Comparison of ENCODE assay signal across 12 cellular contexts in the genomic region with DNA sequence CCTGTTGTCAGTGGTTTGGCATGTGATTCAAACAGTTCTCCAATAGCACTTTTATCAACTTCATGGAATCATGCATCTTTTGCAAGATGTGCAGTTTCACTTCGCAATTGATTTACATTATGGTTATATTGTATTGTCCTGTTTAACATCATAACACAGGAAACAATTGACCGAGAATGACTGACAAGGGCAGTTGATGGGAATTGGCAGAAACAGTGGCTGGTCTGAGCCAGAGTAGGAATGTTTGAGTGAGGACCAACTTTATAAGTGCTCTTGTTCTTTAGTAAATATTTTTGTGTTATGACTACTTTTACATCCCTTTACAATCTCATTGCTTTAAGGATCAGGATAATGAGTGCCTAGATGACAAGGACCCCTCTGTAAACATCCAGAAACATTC. TPM values are rescaled to one million over a fixed set of nuclear protein-coding genes. Genes with fewer than 3 reads are reported as not detected.
DNase-seq lines count a peak whose midpoint lies in the region; ATAC-seq, FAIRE-seq and TF ChIP-seq lines count a peak whose summit lies in the region.
"Had no signal": no experiment of that assay in that cellular context is flagged by ENCODE, and none has a peak within 500 bp of the region (broad histone marks: within the 10 kb centered on the region; RNA-seq: fewer than 3 reads in every experiment).

No MANE protein-coding gene starts in this region.

- no peaks in the 10 kb centered on the region for H3K27me3 Mint-ChIP-seq in Calu3 (ENCODE audit: unreplicated experiment)
- no peaks in the 10 kb centered on the region for H3K27me3 Mint-ChIP-seq in naive thymus-derived CD8-positive, alpha-beta T cell

- no peaks in the 10 kb centered on the region for H3K27me3 ChIP-seq in PC-9 (ENCODE audit: insufficient read depth, low read depth)
- no peaks in the 10 kb centered on the region for H3K27me3 ChIP-seq in endothelial cell of umbilical vein (ENCODE audit: control insufficient read depth in 2 of 2, insufficient read depth in 2 of 2, low read length in 2 of 2)

- POLR2A ChIA-PET in PC-9 (lab: Charles Lee; ENCODE audit: unreplicated experiment), result no interaction called here
- POLR2A ChIA-PET in endothelial cell of umbilical vein (lab: Charles Lee), result no interaction called here
- POLR2A ChIA-PET in naive thymus-derived CD8-positive, alpha-beta T cell (lab: Charles Lee), result no interaction called here

- peaks cover 24% of the 10 kb centered on the region for H3K36me3 Mint-ChIP-seq in Calu3 (ENCODE audit: insufficient read depth, unreplicated experiment)
- H3K36me3 Mint-ChIP-seq in naive thymus-derived CD8-positive, alpha-beta T cell, result peaks cover 0 to 6% (median 0%) of the 10 kb centered on the region in 3 donors

- H4K20me1 ChIP-seq in PC-9 (ENCODE audit: insufficient read depth) (no peaks in the 10 kb centered on the region), endothelial cell of umbilical vein (replicated peaks; ENCODE audit: control insufficient read depth, extremely low read depth, insufficient read depth, low read length) (peaks cover 2% of the 10 kb centered on the region)

- H3K9me3 ChIP-seq in PC-9 (ENCODE audit: insufficient read depth, low read depth), result no peaks in the 10 kb centered on the region
- H3K9me3 ChIP-seq in endothelial cell of umbilical vein (replicated peaks; ENCODE audit: control insufficient read depth, insufficient read depth, low read length), result no peaks in the 10 kb centered on the region

- H3K9me1 ChIP-seq in endothelial cell of umbilical vein (replicated peaks; ENCODE audit: control insufficient read depth, extremely low read depth, insufficient read depth, low read length), result no peaks in the 10 kb centered on the region

- H3K4me3 ChIP-seq in PC-9, result peak overlapping the region; percentile 80
- peak overlapping the region in 1 of 3 experiments; percentile 99 for H3K4me3 ChIP-seq in endothelial cell of umbilical vein (replicated peaks in 1 of 3; ENCODE audit: insufficient read depth in 1 of 3, low read depth in 1 of 3, low read length in 3 of 3)

- dilution Hi-C loops in endothelial cell of umbilical vein (cut with MboI; ENCODE audit: extremely low pct_ligation_motif_present, low sequenced_read_pairs), result no loop called here

- BruUV-seq in Calu3 (replicated peaks; lab: Mats Ljungman, UMichigan) (no TSS peak), PC-9 (replicated peaks; lab: Mats Ljungman, UMichigan) (no TSS peak), endothelial cell of umbilical vein (replicated peaks; lab: Mats Ljungman, UMichigan) (no TSS peak)

- DNase-seq in Calu3 (no peak), PC-9 (no peak), endothelial cell of umbilical vein (ENCODE audit: low read depth, low spot score) (peak; percentile 13), NCI-H2107 (lab: John Stamatoyannopoulos, UW) (no peak), ecto neural progenitor cell (ENCODE audit: low spot score) (no peak), omental fat pad (ENCODE audit: low spot score) (no peak), COLO668 (lab: John Stamatoyannopoulos, UW; ENCODE audit: unreplicated experiment) (no peak)
- no peak for DNase-seq in naive thymus-derived CD8-positive, alpha-beta T cell
- DNase-seq: activated effector memory CD4-positive, alpha-beta T cell treated with anti-CD3 and anti-CD28 coated beads, Interleukin-2, amount 50 U/mL, for 16 hours; T-helper 9 cell had no signal

- no peak for FAIRE-seq in endothelial cell of umbilical vein (lab: Jason Lieb, UNC)
- FAIRE-seq: frontal cortex had no signal

- intact Hi-C loops in Calu3 (cut with micrococcal nuclease; ENCODE audit: unreplicated experiment) (no loop called here), PC-9 (cut with micrococcal nuclease; ENCODE audit: unreplicated experiment) (loop anchor here (5.0 kb wide), 1 partner anchor 95 kb away; the partner anchor contains the start of gene HYCC1), endothelial cell of umbilical vein (cut with micrococcal nuclease) (loop anchor here (5.0 kb wide), 1 partner anchor 95 kb away; the partner anchor contains the start of gene HYCC1)

- peaks cover 3% of the 10 kb centered on the region for H3K9me2 ChIP-seq in PC-9 (ENCODE audit: insufficient read depth)

- H3K27ac ChIP-seq in PC-9, result no peak overlapping the region
- no peak overlapping the region for H3K27ac ChIP-seq in endothelial cell of umbilical vein (ENCODE audit: insufficient read depth, low read depth, low read length)

- no peak for ATAC-seq in naive thymus-derived CD8-positive, alpha-beta T cell
- no peak for ATAC-seq in omental fat pad (ENCODE audit: low FRiP score)
- ATAC-seq: HCT116 had no signal

- no peak for TF ChIP-seq POLR2A in endothelial cell of umbilical vein (IDR thresholded peaks at IDR 0.05; ENCODE audit: low read depth, low read length)

- H3K4me2 ChIP-seq in PC-9, result peak overlapping the region; percentile 84
- peak overlapping the region; percentile 99 for H3K4me2 ChIP-seq in endothelial cell of umbilical vein (ENCODE audit: insufficient read depth, low read length)

- CTCF ChIA-PET in Calu3 (lab: Charles Lee), result interaction anchor here (1.9 to 3.0 kb wide), 2 partner anchors 11 to 22 kb away, joined by 9 to 25 read pairs; no protein-coding TSS in a partner anchor
- CTCF ChIA-PET in PC-9 (lab: Charles Lee), result no interaction called here
- CTCF ChIA-PET in endothelial cell of umbilical vein (lab: Charles Lee), result no interaction called here

- H3K79me2 ChIP-seq in PC-9 (ENCODE audit: low read depth) (peaks cover 65% of the 10 kb centered on the region), endothelial cell of umbilical vein (ENCODE audit: control insufficient read depth, insufficient read depth, low read length) (peaks cover 48% of the 10 kb centered on the region)

- H3K36me3 ChIP-seq in PC-9 (ENCODE audit: low read depth), result no peaks in the 10 kb centered on the region
- H3K36me3 ChIP-seq in endothelial cell of umbilical vein (ENCODE audit: control insufficient read depth in 2 of 2, extremely low read depth in 1 of 2, insufficient read depth in 2 of 2, low read length in 2 of 2), result no peaks in the 10 kb centered on the region

- TF ChIP-seq CTCF in Calu3 (IDR thresholded peaks at IDR 0.05; ENCODE audit: unreplicated experiment) (no peak), PC-9 (conservative IDR thresholded peaks at IDR 0.05) (no peak), endothelial cell of umbilical vein (IDR thresholded peaks at IDR 0.05; ENCODE audit: extremely low read depth in 1 of 2, insufficient read depth in 1 of 2, low read depth in 1 of 2, low read length in 2 of 2) (no peak), omental fat pad (IDR thresholded peaks at IDR 0.05) (no peak)

- no peak overlapping the region for H3K27ac Mint-ChIP-seq in Calu3 (ENCODE audit: unreplicated experiment)
- no peak overlapping the region for H3K27ac Mint-ChIP-seq in naive thymus-derived CD8-positive, alpha-beta T cell

- H3K9me3 Mint-ChIP-seq in Calu3 (ENCODE audit: low read depth, unreplicated experiment), result no peaks in the 10 kb centered on the region
- no peaks in the 10 kb centered on the region for H3K9me3 Mint-ChIP-seq in naive thymus-derived CD8-positive, alpha-beta T cell

- peak overlapping the region; percentile 94 for H3K9ac ChIP-seq in endothelial cell of umbilical vein (replicated peaks; ENCODE audit: extremely low read depth, insufficient read depth, low read length)

- H2AFZ ChIP-seq in PC-9 (no peak overlapping the region), endothelial cell of umbilical vein (ENCODE audit: low read depth, low read length) (no peak overlapping the region)

- no peaks in the 10 kb centered on the region for H3F3A ChIP-seq in PC-9 (ENCODE audit: insufficient read depth, low read depth)

- H3K4me1 ChIP-seq in PC-9 (replicated peaks; ENCODE audit: insufficient read depth) (peaks cover 20% of the 10 kb centered on the region), endothelial cell of umbilical vein (ENCODE audit: control insufficient read depth, extremely low read depth, insufficient read depth, low read length) (peaks cover 17% of the 10 kb centered on the region)

- H3K4me3 Mint-ChIP-seq in Calu3 (ENCODE audit: low read depth, unreplicated experiment), result peak overlapping the region; percentile 99
- peak overlapping the region in 9 of 10 donors; percentile 25 to 99 (median 96) for H3K4me3 Mint-ChIP-seq in naive thymus-derived CD8-positive, alpha-beta T cell

- H3K4me1 Mint-ChIP-seq in Calu3 (ENCODE audit: low read depth, unreplicated experiment), result peaks cover 12% of the 10 kb centered on the region
- H3K4me1 Mint-ChIP-seq in naive thymus-derived CD8-positive, alpha-beta T cell, result peaks cover 34 to 63% (median 58%) of the 10 kb centered on the region in 4 donors

TF ChIP-seq in endothelial cell of umbilical vein, 7 proteins besides CTCF, POLR2A, EP300 and RAD21:
- TF ChIP-seq, protein P1, sequence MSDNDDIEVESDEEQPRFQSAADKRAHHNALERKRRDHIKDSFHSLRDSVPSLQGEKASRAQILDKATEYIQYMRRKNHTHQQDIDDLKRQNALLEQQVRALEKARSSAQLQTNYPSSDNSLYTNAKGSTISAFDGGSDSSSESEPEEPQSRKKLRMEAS (IDR thresholded peaks at IDR 0.05; ENCODE audit: insufficient read depth, insufficient read length), result no peak
- TF ChIP-seq MYC (IDR thresholded peaks at IDR 0.05; ENCODE audit: low read depth, low read length) (no peak), JUN (IDR thresholded peaks at IDR 0.05; ENCODE audit: borderline replicate concordance, insufficient read depth, insufficient read length, low read depth) (no peak), FOS (IDR thresholded peaks at IDR 0.05; ENCODE audit: borderline replicate concordance, insufficient read depth, low read length) (no peak), GATA2 (IDR thresholded peaks at IDR 0.05; ENCODE audit: insufficient read depth, insufficient read length, low read depth, low read length) (no peak), EZH2 (IDR thresholded peaks at IDR 0.05; ENCODE audit: borderline replicate concordance, low read depth, low read length, severe bottlenecking) (no peak), POLR2AphosphoS5 (IDR thresholded peaks at IDR 0.05; ENCODE audit: insufficient read depth, low read depth, low read length) (no peak)

RNA-seq across cellular contexts. Expression of gene KLHL7, which starts 2.2 kb away (rescaled TPM):
- total RNA-seq in Calu3 (2022) (35.2 and 37.8 TPM in 2 replicates), PC-9 (2021) (46.3 and 61.0 TPM in 2 replicates), endothelial cell of umbilical vein (29.0 and 32.1 TPM in 2 replicates), omental fat pad (10 to 100 TPM; 19.3 to 51.7 (median 24.9) TPM)
- polyA plus RNA-seq in endothelial cell of umbilical vein, result 13.7 and 21.3 TPM in 2 replicates
- polyA plus RNA-seq in endothelial cell of umbilical vein (2011; cell fraction: cytosol; rRNA removed), result 28.4 and 30.4 TPM in 2 replicates
- 20.2 and 27.8 TPM in 2 replicates for polyA plus RNA-seq in endothelial cell of umbilical vein (2011; cell fraction: nucleus; rRNA removed)
- polyA plus RNA-seq in endothelial cell of umbilical vein (2012), result 32.8 and 43.3 TPM in 2 replicates
- 14.9 and 19.2 TPM in 2 replicates for polyA minus RNA-seq in endothelial cell of umbilical vein
- polyA minus RNA-seq in endothelial cell of umbilical vein (2011; cell fraction: cytosol; rRNA and poly(A)+ RNA removed), result 15.2 TPM
- 22.0 and 23.4 TPM in 2 replicates for polyA minus RNA-seq in endothelial cell of umbilical vein (2011; cell fraction: nucleus; rRNA and poly(A)+ RNA removed)
- 10 to 100 TPM; 29.9 to 32.3 TPM for total RNA-seq in naive thymus-derived CD8-positive, alpha-beta T cell
- 10 to 100 TPM; 19.7 to 29.7 (median 22.5) TPM for polyA plus RNA-seq in naive thymus-derived CD8-positive, alpha-beta T cell
